1 cellular context compared by ENCODE assay signal in the genomic region with DNA sequence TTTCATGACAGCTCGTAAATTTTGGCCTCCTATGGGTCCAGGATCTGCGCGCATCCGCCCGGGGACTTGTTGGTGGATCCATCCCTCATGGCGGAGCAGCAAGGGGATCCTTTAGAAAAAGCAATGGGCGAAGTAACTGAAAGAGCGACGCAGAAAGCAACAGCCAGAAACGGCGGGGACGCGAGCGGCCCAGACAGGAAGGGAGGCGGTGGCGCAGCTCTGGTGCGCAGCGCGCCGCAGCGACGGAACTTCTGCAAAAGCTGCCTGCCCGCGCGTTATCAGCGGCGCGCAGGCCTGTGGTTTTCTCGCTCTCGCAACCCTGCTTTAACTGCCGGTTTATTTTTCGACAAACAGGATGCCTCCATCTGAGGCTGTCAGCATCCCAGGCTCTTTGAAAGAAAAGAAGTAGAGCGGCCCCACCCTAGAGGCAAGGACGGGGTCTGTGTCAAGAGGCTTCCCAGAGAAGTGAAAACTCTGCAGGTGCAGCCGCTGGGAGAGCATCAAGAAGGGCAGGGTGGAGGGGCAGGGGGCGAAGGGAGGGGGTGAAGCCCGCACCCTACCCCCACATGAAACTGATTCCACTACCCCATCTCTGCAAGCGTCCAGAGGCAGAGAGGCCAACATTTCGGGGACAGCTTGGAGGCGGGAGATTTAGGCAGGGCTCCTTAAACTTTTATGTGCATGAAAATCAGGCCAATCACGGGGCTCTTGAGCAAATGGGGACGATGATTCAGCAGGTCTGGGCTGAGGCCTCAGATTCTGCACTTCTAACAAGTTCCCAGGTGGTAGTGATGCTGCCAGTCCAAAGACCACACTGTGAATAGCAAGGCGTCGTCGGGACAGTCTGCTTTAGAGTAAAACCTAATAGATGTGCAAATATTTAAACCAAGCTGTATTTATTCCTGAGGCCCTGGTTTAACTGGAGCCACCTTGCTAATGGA.
A peak's percentile ranks its signal among the peaks of the same experiment; 100 is the strongest.
TF ChIP-seq lines count a peak whose summit lies in the region.

No MANE protein-coding gene starts in this region.

TF ChIP-seq in K562, 482 proteins besides CTCF, POLR2A, EP300 and RAD21 (continued from another document and continues in another):
- no peak for TF ChIP-seq ZNF318 (IDR thresholded peaks at IDR 0.05; ENCODE audit: borderline replicate concordance in 1 of 2, low read depth in 1 of 2)
- TF ChIP-seq, protein P1, sequence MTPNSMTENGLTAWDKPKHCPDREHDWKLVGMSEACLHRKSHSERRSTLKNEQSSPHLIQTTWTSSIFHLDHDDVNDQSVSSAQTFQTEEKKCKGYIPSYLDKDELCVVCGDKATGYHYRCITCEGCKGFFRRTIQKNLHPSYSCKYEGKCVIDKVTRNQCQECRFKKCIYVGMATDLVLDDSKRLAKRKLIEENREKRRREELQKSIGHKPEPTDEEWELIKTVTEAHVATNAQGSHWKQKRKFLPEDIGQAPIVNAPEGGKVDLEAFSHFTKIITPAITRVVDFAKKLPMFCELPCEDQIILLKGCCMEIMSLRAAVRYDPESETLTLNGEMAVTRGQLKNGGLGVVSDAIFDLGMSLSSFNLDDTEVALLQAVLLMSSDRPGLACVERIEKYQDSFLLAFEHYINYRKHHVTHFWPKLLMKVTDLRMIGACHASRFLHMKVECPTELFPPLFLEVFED (CRISPR knock-in tag; conservative IDR thresholded peaks at IDR 0.05): no peak
- TF ChIP-seq NONO (IDR thresholded peaks at IDR 0.05; ENCODE audit: low read depth in 2 of 2, low read length in 1 of 2): peak in 1 of 2 experiments; percentile 92; a peak in 1 of 4 replicates
- peak; percentile 75 for TF ChIP-seq SPI1 (IDR thresholded peaks at IDR 0.05; ENCODE audit: borderline replicate concordance, low read depth, low read length)
- TF ChIP-seq EZH2 (IDR thresholded peaks at IDR 0.05; ENCODE audit: borderline replicate concordance, low read depth, low read length): no peak
- no peak for TF ChIP-seq ZNF253 (CRISPR knock-in tag; conservative IDR thresholded peaks at IDR 0.05)
- TF ChIP-seq ZNF354B (CRISPR knock-in tag; IDR thresholded peaks at IDR 0.05): no peak
- TF ChIP-seq FOS (IDR thresholded peaks at IDR 0.05; ENCODE audit: extremely low read depth, insufficient read length): no peak
- TF ChIP-seq ZNF174 (CRISPR knock-in tag; IDR thresholded peaks at IDR 0.05): no peak
- no peak for TF ChIP-seq GABPB2 (CRISPR knock-in tag; conservative IDR thresholded peaks at IDR 0.05)
- TF ChIP-seq ERF (CRISPR knock-in tag; IDR thresholded peaks at IDR 0.05): no peak; the same call in 1 of the 2 replicates
- peak; percentile 58 for TF ChIP-seq GATAD2A (IDR thresholded peaks at IDR 0.05)
- peak; percentile 88 for TF ChIP-seq FOXM1 (IDR thresholded peaks at IDR 0.05; ENCODE audit: low read depth)
- TF ChIP-seq FOXM1 (CRISPR knock-in tag; IDR thresholded peaks at IDR 0.05; ENCODE audit: low read depth): no peak
- TF ChIP-seq, protein P2, sequence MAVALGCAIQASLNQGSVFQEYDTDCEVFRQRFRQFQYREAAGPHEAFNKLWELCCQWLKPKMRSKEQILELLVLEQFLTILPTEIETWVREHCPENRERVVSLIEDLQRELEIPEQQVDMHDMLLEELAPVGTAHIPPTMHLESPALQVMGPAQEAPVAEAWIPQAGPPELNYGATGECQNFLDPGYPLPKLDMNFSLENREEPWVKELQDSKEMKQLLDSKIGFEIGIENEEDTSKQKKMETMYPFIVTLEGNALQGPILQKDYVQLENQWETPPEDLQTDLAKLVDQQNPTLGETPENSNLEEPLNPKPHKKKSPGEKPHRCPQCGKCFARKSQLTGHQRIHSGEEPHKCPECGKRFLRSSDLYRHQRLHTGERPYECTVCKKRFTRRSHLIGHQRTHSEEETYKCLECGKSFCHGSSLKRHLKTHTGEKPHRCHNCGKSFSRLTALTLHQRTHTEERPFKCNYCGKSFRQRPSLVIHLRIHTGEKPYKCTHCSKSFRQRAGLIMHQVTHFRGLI (CRISPR knock-in tag; IDR thresholded peaks at IDR 0.05): 0 out of 2 replicates have a peak, but pooled peaks have one; percentile 6
- peak; percentile 37; the same call in 1 of the 2 replicates for TF ChIP-seq TCF7L2 (IDR thresholded peaks at IDR 0.05; ENCODE audit: low read depth, low read length)
- no peak for TF ChIP-seq BRCA1 (IDR thresholded peaks at IDR 0.05)
- no peak for TF ChIP-seq BRCA1 (CRISPR knock-in tag; IDR thresholded peaks at IDR 0.05)
- TF ChIP-seq MAFK (IDR thresholded peaks at IDR 0.05; ENCODE audit: low read length): peak; percentile 81
- TF ChIP-seq CAMTA2 (CRISPR knock-in tag; conservative IDR thresholded peaks at IDR 0.05): no peak
- no peak for TF ChIP-seq ARHGAP35 (IDR thresholded peaks at IDR 0.05; ENCODE audit: partially characterized antibody)
- peak; percentile 68 for TF ChIP-seq MEF2A (IDR thresholded peaks at IDR 0.05; ENCODE audit: control insufficient read depth, low read depth, low read length)
- TF ChIP-seq SRSF7 (optimal IDR thresholded peaks at IDR 0.05; ENCODE audit: low read depth, low read length): no peak
- no peak for TF ChIP-seq ZNF75A (CRISPR knock-in tag; IDR thresholded peaks at IDR 0.05)
- TF ChIP-seq HOXB6 (CRISPR knock-in tag; IDR thresholded peaks at IDR 0.05; ENCODE audit: borderline replicate concordance): no peak
- TF ChIP-seq, protein P3, sequence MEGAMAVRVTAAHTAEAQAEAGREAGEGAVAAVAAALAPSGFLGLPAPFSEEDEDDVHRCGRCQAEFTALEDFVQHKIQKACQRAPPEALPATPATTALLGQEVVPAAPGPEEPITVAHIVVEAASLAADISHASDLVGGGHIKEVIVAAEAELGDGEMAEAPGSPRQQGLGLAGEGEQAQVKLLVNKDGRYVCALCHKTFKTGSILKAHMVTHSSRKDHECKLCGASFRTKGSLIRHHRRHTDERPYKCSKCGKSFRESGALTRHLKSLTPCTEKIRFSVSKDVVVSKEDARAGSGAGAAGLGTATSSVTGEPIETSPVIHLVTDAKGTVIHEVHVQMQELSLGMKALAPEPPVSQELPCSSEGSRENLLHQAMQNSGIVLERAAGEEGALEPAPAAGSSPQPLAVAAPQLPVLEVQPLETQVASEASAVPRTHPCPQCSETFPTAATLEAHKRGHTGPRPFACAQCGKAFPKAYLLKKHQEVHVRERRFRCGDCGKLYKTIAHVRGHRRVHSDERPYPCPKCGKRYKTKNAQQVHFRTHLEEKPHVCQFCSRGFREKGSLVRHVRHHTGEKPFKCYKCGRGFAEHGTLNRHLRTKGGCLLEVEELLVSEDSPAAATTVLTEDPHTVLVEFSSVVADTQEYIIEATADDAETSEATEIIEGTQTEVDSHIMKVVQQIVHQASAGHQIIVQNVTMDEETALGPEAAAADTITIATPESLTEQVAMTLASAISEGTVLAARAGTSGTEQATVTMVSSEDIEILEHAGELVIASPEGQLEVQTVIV (CRISPR knock-in tag; IDR thresholded peaks at IDR 0.05; ENCODE audit: borderline replicate concordance): no peak
- TF ChIP-seq ZNF57 (CRISPR knock-in tag; IDR thresholded peaks at IDR 0.05): no peak
- TF ChIP-seq KLF6 (CRISPR knock-in tag; IDR thresholded peaks at IDR 0.05; ENCODE audit: borderline replicate concordance): 0 out of 2 replicates have a peak, but pooled peaks have one; percentile 40
- no peak for TF ChIP-seq GTF2B (IDR thresholded peaks at IDR 0.05; ENCODE audit: extremely low read depth, insufficient read length)
- TF ChIP-seq TAF1 (IDR thresholded peaks at IDR 0.05; ENCODE audit: control insufficient read depth, extremely low read depth, insufficient read depth, low read length, severe bottlenecking): peak; percentile 73
- TF ChIP-seq JUN (IDR thresholded peaks at IDR 0.05; ENCODE audit: borderline replicate concordance, low read depth, low read length): peak; percentile 33; the same call in 1 of the 2 replicates
- 0 out of 2 replicates have a peak, but pooled peaks have one; percentile 23 for TF ChIP-seq JUN (CRISPR knock-in tag; IDR thresholded peaks at IDR 0.05; ENCODE audit: borderline replicate concordance)
- no peak for TF ChIP-seq SAFB2 (IDR thresholded peaks at IDR 0.05; ENCODE audit: borderline replicate concordance, low read depth, low read length, severe bottlenecking)
- no peak for TF ChIP-seq KDM5B (IDR thresholded peaks at IDR 0.05; ENCODE audit: insufficient replicate concordance, low read depth, low read length)
- peak; percentile 42 for TF ChIP-seq DACH1 (IDR thresholded peaks at IDR 0.05; ENCODE audit: partially characterized antibody)
- TF ChIP-seq IRF1 (CRISPR knock-in tag; IDR thresholded peaks at IDR 0.05; ENCODE audit: borderline replicate concordance): no peak
- no peak for TF ChIP-seq ZNF184 (CRISPR knock-in tag; IDR thresholded peaks at IDR 0.05)
- peak in 1 of 2 experiments; percentile 75; a peak in 1 of 4 replicates for TF ChIP-seq SRF (CRISPR knock-in tag; IDR thresholded peaks at IDR 0.05)
- no peak for TF ChIP-seq OTX1 (CRISPR knock-in tag; IDR thresholded peaks at IDR 0.05)
- TF ChIP-seq ZBTB12 (CRISPR knock-in tag; IDR thresholded peaks at IDR 0.05): peak; percentile 80
- TF ChIP-seq ZNF589 (CRISPR knock-in tag; IDR thresholded peaks at IDR 0.05; ENCODE audit: low read depth): peak; percentile 88
- peak; percentile 70 for TF ChIP-seq POLR2H (tag; IDR thresholded peaks at IDR 0.05; ENCODE audit: low read depth)
- TF ChIP-seq YBX1 (IDR thresholded peaks at IDR 0.05): no peak
- 0 out of 2 replicates have a peak, but pooled peaks have one; percentile 22 for TF ChIP-seq MECOM (CRISPR knock-in tag; IDR thresholded peaks at IDR 0.05)
- TF ChIP-seq GTF2E2 (tag; IDR thresholded peaks at IDR 0.05): peak; percentile 95
- peak; percentile 95 for TF ChIP-seq TEAD4 (IDR thresholded peaks at IDR 0.05; ENCODE audit: low read length)
- no peak for TF ChIP-seq TEAD4 (CRISPR knock-in tag; IDR thresholded peaks at IDR 0.05; ENCODE audit: borderline replicate concordance)
